37 cellular contexts compared by ENCODE assay signal in genomic region chr15:27019687-27020086, GRCh38. TPM values are rescaled to one million over a fixed set of nuclear protein-coding genes. Genes with fewer than 3 reads are reported as not detected.
"Had no signal": no experiment of that assay in that cellular context is flagged by ENCODE, and none has a peak within 500 bp of the region (broad histone marks: within the 10 kb centered on the region; RNA-seq: fewer than 3 reads in every experiment).

No MANE protein-coding gene starts in this region.

- H3K27me3 ChIP-seq: MG63 had no signal

- H3K27ac ChIP-seq: KMS-11 had no signal

- H3K4me3 ChIP-seq: MG63 had no signal

- H3K9me3 ChIP-seq: MG63 had no signal

- H3K9ac ChIP-seq: KMS-11 had no signal

- H3K36me3 ChIP-seq: MG63 had no signal

- H3K4me2 ChIP-seq: KMS-11 had no signal

- DNase-seq: Karpas-422, Kasumi-1, MG63, MM.1S, MV-4-11, NCI-H1048, NCI-H1092, NCI-H1092 treated with DMSO at 0.1 percent for 48 hours, NCI-H1105, NCI-H1105 treated with DMSO at 0.1 percent for 48 hours, NCI-H1417, NCI-H1417 treated with DMSO at 0.1 percent for 48 hours, NCI-H1436, NCI-H1436 treated with DMSO at 0.1 percent for 48 hours, NCI-H146, NCI-H1694, NCI-H1694 treated with DMSO at 0.1 percent for 48 hours, NCI-H187, NCI-H187 treated with DMSO at 0.1 percent for 48 hours, NCI-H1930, NCI-H2029, NCI-H2029 treated with DMSO at 0.1 percent for 48 hours, NCI-H2081, NCI-H2081 treated with DMSO at 0.1 percent for 48 hours, NCI-H2107, NCI-H2171, NCI-H2171 treated with DMSO at 0.1 percent for 48 hours, NCI-H2227 treated with DMSO at 0.1 percent for 48 hours, NCI-H226, NCI-H345, NCI-H446, NCI-H446 treated with DMSO at 0.1 percent for 48 hours, NCI-H510A had no signal

RNA-seq across cellular contexts. Expression of gene GABRG3, which starts 48.7 kb away (rescaled TPM):
- total RNA-seq: LHCN-M2, M059J, MCF 10A had no signal
